In genomic region chr13:98484289-98485219, GRCh38 we compare ENCODE assay signal across 9 cellular contexts.
DNase-seq lines count a peak whose midpoint lies in the region; ATAC-seq, FAIRE-seq and TF ChIP-seq lines count a peak whose summit lies in the region.
"Had no signal": no experiment of that assay in that cellular context is flagged by ENCODE, and none has a peak within 500 bp of the region (broad histone marks: within the 10 kb centered on the region; RNA-seq: fewer than 3 reads in every experiment).

No MANE protein-coding gene starts in this region.

- H3K4me1 Mint-ChIP-seq in T-cell: peaks cover 75 to 93% (median 90%) of the 10 kb centered on the region in 3 donors

- H3K36me3 Mint-ChIP-seq in T-cell: peaks cover 12% of the 10 kb centered on the region

- peaks cover 81% of the 10 kb centered on the region for H3K4me1 ChIP-seq in GM12878 (ENCODE audit: control insufficient read depth, insufficient read depth, low read length)
- H3K4me1 ChIP-seq in iPS DF 6.9 (ENCODE audit: control insufficient read depth, insufficient read depth, low read length): peaks cover 20% of the 10 kb centered on the region
- H3K4me1 ChIP-seq in skeletal muscle satellite cell (ENCODE audit: control insufficient read depth, insufficient read depth, low read length): peaks cover 76% of the 10 kb centered on the region

- H4K20me1 ChIP-seq in GM12878 (ENCODE audit: control insufficient read depth, insufficient read depth): no peaks in the 10 kb centered on the region; the same call in 1 of the 2 replicates

- H3K4me3 Mint-ChIP-seq in T-cell: peak overlapping the region; percentile 37 to 62 (median 52)

- DNase-seq in NCI-H2171 treated with DMSO at 0.1 percent for 48 hours (lab: John Stamatoyannopoulos, UW) (peak; percentile 70), NCI-H2171 (lab: John Stamatoyannopoulos, UW) (no peak), M059J (ENCODE audit: low read depth) (peak; percentile 98), T-cell (peak in 31 of 34 experiments; percentile 13 to 70 (median 40)), GM12878 (ENCODE audit: low read depth, low spot score) (no peak), iPS DF 6.9 (ENCODE audit: low read depth, low spot score) (peak; percentile 58), NCI-H1930 (lab: John Stamatoyannopoulos, UW) (no peak)

- H2AFZ ChIP-seq in GM12878 (ENCODE audit: control insufficient read depth, low read depth, low read length): no peak overlapping the region

- CTCF ChIA-PET in T-cell (lab: Charles Lee) (interaction anchor here in 1 of 2 donors (0.9 to 1.2 kb wide), 3 partner anchors 15 to 79 kb away, joined by 3 read pairs; no protein-coding TSS in a partner anchor), GM12878 (lab: Yijun Ruan, JAX) (interaction anchor here (0.6 to 4.8 kb wide), 8 partner anchors 8 to 337 kb away, joined by 3 to 56 read pairs (median 6); no protein-coding TSS in a partner anchor)

- TF ChIP-seq CTCF in GM12878 (IDR thresholded peaks at IDR 0.05 in 2 of 3, conservative IDR thresholded peaks at IDR 0.05 in 1 of 3; ENCODE audit: control insufficient read depth in 2 of 3, extremely low read depth in 1 of 3, insufficient read depth in 1 of 3, low read depth in 3 of 3, low read length in 3 of 3): no peak

- peak; percentile 66 to 81 (median 71) for ATAC-seq in T-cell (replicated peaks in 1 of 4)
- ATAC-seq in GM12878: peak; percentile 70

- TF ChIP-seq EP300 in GM12878 (IDR thresholded peaks at IDR 0.05; ENCODE audit: borderline replicate concordance in 1 of 2, control insufficient read depth in 1 of 2, low read depth in 2 of 2, low read length in 2 of 2): no peak

- intact Hi-C loops in GM12878 (cut with micrococcal nuclease; ENCODE audit: unreplicated experiment): no loop called here

- H3K27ac Mint-ChIP-seq in T-cell: peak overlapping the region; percentile 87 to 96

- SMC1A ChIA-PET in GM12878 (lab: Charles Lee; ENCODE audit: uncharacterized antibody, unreplicated experiment): interaction anchor here (1.0 to 7.2 kb wide), 13 partner anchors 11 to 169 kb away, joined by 3 to 38 read pairs (median 5); no protein-coding TSS in a partner anchor

- H3K9me3 Mint-ChIP-seq in T-cell: no peaks in the 10 kb centered on the region

- H3K4me2 ChIP-seq in GM12878 (ENCODE audit: control insufficient read depth, insufficient read depth): peak overlapping the region; percentile 67
- peak overlapping the region; percentile 78 for H3K4me2 ChIP-seq in skeletal muscle satellite cell (ENCODE audit: low read length)

- POLR2A ChIA-PET in T-cell (lab: Charles Lee) (no interaction called here), GM12878 (lab: Charles Lee) (interaction anchor here (0.5 to 1.3 kb wide), 3 partner anchors 21 to 170 kb away, joined by 3 to 10 read pairs (median 4); no protein-coding TSS in a partner anchor)

- H3K9me3 ChIP-seq in GM12878 (replicated peaks; ENCODE audit: control insufficient read depth, insufficient read depth, low read length): no peaks in the 10 kb centered on the region
- H3K9me3 ChIP-seq in iPS DF 6.9 (ENCODE audit: control insufficient read depth, insufficient read depth, low read length): no peaks in the 10 kb centered on the region
- H3K9me3 ChIP-seq in skeletal muscle satellite cell (replicated peaks; ENCODE audit: low read length): no peaks in the 10 kb centered on the region

- H3K9ac ChIP-seq in GM12878 (ENCODE audit: control insufficient read depth, insufficient read depth, low read length) (peak overlapping the region; percentile 43; the same call in 1 of the 2 replicates), skeletal muscle satellite cell (ENCODE audit: low read depth, low read length) (peak overlapping the region; percentile 71)

- peaks cover 74% of the 10 kb centered on the region for H3K79me2 ChIP-seq in GM12878 (ENCODE audit: control insufficient read depth, insufficient read depth, low read length)

- no peak for FAIRE-seq in GM12878 (lab: Jason Lieb, UNC)

- no peak for TF ChIP-seq RAD21 in GM12878 (IDR thresholded peaks at IDR 0.05; ENCODE audit: insufficient read depth, low read depth, low read length)

- no peaks in the 10 kb centered on the region for H3K27me3 ChIP-seq in GM12878 (replicated peaks in 1 of 2; ENCODE audit: control insufficient read depth in 2 of 2, insufficient read depth in 2 of 2, low read length in 1 of 2)
- no peaks in the 10 kb centered on the region for H3K27me3 ChIP-seq in iPS DF 6.9 (ENCODE audit: control insufficient read depth, insufficient read depth, low read length)
- no peaks in the 10 kb centered on the region for H3K27me3 ChIP-seq in skeletal muscle satellite cell (ENCODE audit: control insufficient read depth, insufficient read depth, low read length)

- H3K27ac ChIP-seq in GM12878 (ENCODE audit: control insufficient read depth, insufficient read depth) (peak overlapping the region; percentile 79), iPS DF 6.9 (ENCODE audit: low read length) (no peak overlapping the region)
- H3K27ac ChIP-seq: 22Rv1 had no signal

- RAD21 ChIA-PET in GM12878 (lab: Charles Lee; ENCODE audit: unreplicated experiment): interaction anchor here (0.8 to 6.0 kb wide), 10 partner anchors 9 to 168 kb away, joined by 3 to 40 read pairs (median 4); no protein-coding TSS in a partner anchor

- no peak for TF ChIP-seq POLR2A in GM12878 (IDR thresholded peaks at IDR 0.05; ENCODE audit: low read depth, low read length)

- in situ Hi-C loops in GM12878 (cut with MboI): no loop called here

- no peak overlapping the region for H3K4me3 ChIP-seq in GM12878
- H3K4me3 ChIP-seq in iPS DF 6.9 (ENCODE audit: low read length): no peak overlapping the region
- peak overlapping the region; percentile 55 for H3K4me3 ChIP-seq in skeletal muscle satellite cell (ENCODE audit: low read length)

- H3K36me3 ChIP-seq in GM12878 (ENCODE audit: control insufficient read depth in 2 of 2, insufficient read depth in 2 of 2, low read length in 1 of 2) (peaks cover 2 to 4% of the 10 kb centered on the region in 2 experiments; a peak in 3 of 4 replicates), iPS DF 6.9 (ENCODE audit: control insufficient read depth, insufficient read depth, low read length) (no peaks in the 10 kb centered on the region), skeletal muscle satellite cell (ENCODE audit: insufficient read depth, low read length) (peaks cover 4% of the 10 kb centered on the region)

- no TSS peak for BruUV-seq in GM12878 (replicated peaks; lab: Mats Ljungman, UMichigan)

- H3K27me3 Mint-ChIP-seq in T-cell: no peaks in the 10 kb centered on the region

- WGBS in GM12878 (ENCODE audit: insufficient coverage, insufficient replicate concordance, low lambda C conversion rate, missing lambda C conversion rate): 59% methylated on average over 21 of the region's 21 CpGs
- WGBS in iPS DF 6.9 (ENCODE audit: insufficient coverage, insufficient read length): no CpG with 5 or more reads among the region's 21 CpGs

TF ChIP-seq in GM12878, 131 proteins besides CTCF, POLR2A, EP300 and RAD21:
- TF ChIP-seq EED (IDR thresholded peaks at IDR 0.05; ENCODE audit: low read depth): peak; percentile 13; the same call in 1 of the 2 replicates
- peak; percentile 48; the same call in 1 of the 2 replicates for TF ChIP-seq CREM (IDR thresholded peaks at IDR 0.05; ENCODE audit: low read depth)
- peak; percentile 46; the same call in 1 of the 2 replicates for TF ChIP-seq CREB1 (IDR thresholded peaks at IDR 0.05; ENCODE audit: low read depth)
- TF ChIP-seq HDAC6 (IDR thresholded peaks at IDR 0.05; ENCODE audit: unreplicated experiment): no peak
- TF ChIP-seq SRF (IDR thresholded peaks at IDR 0.05; ENCODE audit: low read depth in 2 of 2, low read length in 2 of 2): peak in 1 of 2 experiments; percentile 78; a peak in 3 of 4 replicates
- TF ChIP-seq IKZF1 (conservative IDR thresholded peaks at IDR 0.05): 0 out of 2 replicates have a peak, but pooled peaks have one; percentile 27
- TF ChIP-seq RUNX3 (IDR thresholded peaks at IDR 0.05; ENCODE audit: low read length): peak; percentile 72
- TF ChIP-seq KLF5 (IDR thresholded peaks at IDR 0.05; ENCODE audit: partially characterized antibody): no peak
- peak; percentile 35; the same call in 1 of the 2 replicates for TF ChIP-seq PAX5 (IDR thresholded peaks at IDR 0.05; ENCODE audit: borderline replicate concordance, low read depth, low read length)
- TF ChIP-seq CHD1 (IDR thresholded peaks at IDR 0.05; ENCODE audit: low read depth, low read length): no peak

Comparison
In these comparisons a context has a peak if more than half of its experiments do, and no peak if none do; other contexts are left out.
1. DNase-seq: peak in NCI-H2171 treated with DMSO at 0.1 percent for 48 hours (single experiment), M059J (single experiment), T-cell (31 of 34) and iPS DF 6.9 (single experiment); none in NCI-H2171 (single experiment), GM12878 (single experiment) and NCI-H1930 (0 of 2).